In the genomic region with DNA sequence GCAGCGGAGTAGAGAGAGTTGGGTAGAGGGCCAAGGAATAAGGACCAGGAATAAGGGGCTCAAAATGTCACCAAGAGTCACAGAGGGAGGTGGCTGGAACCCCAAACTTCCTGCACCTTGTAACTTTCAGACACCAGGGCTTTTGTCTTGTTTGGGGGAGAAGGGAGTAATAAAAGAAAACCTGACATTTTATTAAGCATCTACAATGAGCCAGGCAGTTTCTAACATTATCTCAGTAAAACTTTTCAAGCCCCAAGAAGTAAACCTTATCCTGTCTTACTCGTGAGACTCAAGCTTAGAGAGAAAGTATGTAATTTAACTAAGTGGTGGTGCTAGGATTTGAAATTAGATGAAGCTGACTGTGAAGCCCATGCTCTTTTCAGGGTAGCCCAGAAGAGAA, we compare ENCODE assay signal across 10 cellular contexts. TPM values are rescaled to one million over a fixed set of nuclear protein-coding genes. Genes with fewer than 3 reads are reported as not detected.
DNase-seq lines count a peak whose midpoint lies in the region; ATAC-seq lines count a peak whose summit lies in the region.
"Had no signal": no experiment of that assay in that cellular context is flagged by ENCODE, and none has a peak within 500 bp of the region (broad histone marks: within the 10 kb centered on the region; RNA-seq: fewer than 3 reads in every experiment).

No MANE protein-coding gene starts in this region.

- no peak for DNase-seq in immature natural killer cell
- DNase-seq in AG08396 (ENCODE audit: low spot score), result no peak

- peaks cover 13% of the 10 kb centered on the region; the same call in 1 of the 2 replicates for H3K4me1 ChIP-seq in HUES6 (ENCODE audit: control insufficient read depth, insufficient read depth, low read length)

- peak overlapping the region; percentile 58 for H3K27ac Mint-ChIP-seq in activated T-helper 17 cell treated with anti-CD3 and anti-CD28 coated beads, Interleukin-2, amount 50 U/mL, for 72 hours
- H3K27ac Mint-ChIP-seq in immature natural killer cell, result peak overlapping the region; percentile 25 to 96 (median 90)
- peak overlapping the region; percentile 70 for H3K27ac Mint-ChIP-seq in stimulated activated memory B cell treated with anti-CD40 and anti-IgM and Interleukin-4, amounts not matched to agents 10 μg/mL and 1 μg/mL and 100 μg/mL, for 72 hours

- peak overlapping the region; percentile 73 for H3K4me3 ChIP-seq in HUES6 (ENCODE audit: low read depth, low read length)

- peak overlapping the region; percentile 94 for H3K4me3 Mint-ChIP-seq in activated T-helper 17 cell treated with anti-CD3 and anti-CD28 coated beads, Interleukin-2, amount 50 U/mL, for 72 hours
- peak overlapping the region; percentile 61 to 94 (median 78) for H3K4me3 Mint-ChIP-seq in immature natural killer cell
- peak overlapping the region; percentile 77 for H3K4me3 Mint-ChIP-seq in stimulated activated memory B cell treated with anti-CD40 and anti-IgM and Interleukin-4, amounts not matched to agents 10 μg/mL and 1 μg/mL and 100 μg/mL, for 72 hours

- no peaks in the 10 kb centered on the region for H3K9me3 Mint-ChIP-seq in activated T-helper 17 cell treated with anti-CD3 and anti-CD28 coated beads, Interleukin-2, amount 50 U/mL, for 72 hours
- H3K9me3 Mint-ChIP-seq in immature natural killer cell, result no peaks in the 10 kb centered on the region
- H3K9me3 Mint-ChIP-seq in stimulated activated memory B cell treated with anti-CD40 and anti-IgM and Interleukin-4, amounts not matched to agents 10 μg/mL and 1 μg/mL and 100 μg/mL, for 72 hours, result no peaks in the 10 kb centered on the region

- peaks cover 42% of the 10 kb centered on the region for H3K36me3 Mint-ChIP-seq in activated T-helper 17 cell treated with anti-CD3 and anti-CD28 coated beads, Interleukin-2, amount 50 U/mL, for 72 hours (ENCODE audit: low read depth)
- peaks cover 5 to 16% (median 7%) of the 10 kb centered on the region in 3 donors for H3K36me3 Mint-ChIP-seq in immature natural killer cell
- H3K36me3 Mint-ChIP-seq in stimulated activated memory B cell treated with anti-CD40 and anti-IgM and Interleukin-4, amounts not matched to agents 10 μg/mL and 1 μg/mL and 100 μg/mL, for 72 hours, result peaks cover 34% of the 10 kb centered on the region

- H3K9me3 ChIP-seq in HUES6 (ENCODE audit: control insufficient read depth, insufficient read depth, low read depth, low read length), result no peaks in the 10 kb centered on the region
- H3K9me3 ChIP-seq: SJSA1 had no signal

- no peak overlapping the region for H3K27ac ChIP-seq in HUES6 (ENCODE audit: low read depth, low read length)
- H3K27ac ChIP-seq: SJSA1 had no signal

- no peaks in the 10 kb centered on the region for H3K27me3 ChIP-seq in HUES6 (ENCODE audit: control insufficient read depth, insufficient read depth, low read length)
- H3K27me3 ChIP-seq: SJSA1 had no signal

- H3K9ac ChIP-seq in HUES6 (ENCODE audit: low read length), result no peak overlapping the region

- H3K27me3 Mint-ChIP-seq in activated T-helper 17 cell treated with anti-CD3 and anti-CD28 coated beads, Interleukin-2, amount 50 U/mL, for 72 hours, result no peaks in the 10 kb centered on the region
- H3K27me3 Mint-ChIP-seq in immature natural killer cell (ENCODE audit: low read depth in 3 of 3), result peaks cover 11 to 26% (median 22%) of the 10 kb centered on the region in 3 donors
- no peaks in the 10 kb centered on the region for H3K27me3 Mint-ChIP-seq in stimulated activated memory B cell treated with anti-CD40 and anti-IgM and Interleukin-4, amounts not matched to agents 10 μg/mL and 1 μg/mL and 100 μg/mL, for 72 hours

- ATAC-seq in activated T-helper 17 cell treated with anti-CD3 and anti-CD28 coated beads, Interleukin-2, amount 50 U/mL, for 72 hours (replicated peaks), result no peak
- ATAC-seq in stimulated activated memory B cell treated with anti-CD40 and anti-IgM and Interleukin-4, amounts not matched to agents 10 μg/mL and 1 μg/mL and 100 μg/mL, for 72 hours, result no peak
- no peak for ATAC-seq in GM18517 (IDR thresholded peaks at IDR 0.05; ENCODE audit: unreplicated experiment)
- no peak for ATAC-seq in HG03442 (IDR thresholded peaks at IDR 0.05; ENCODE audit: unreplicated experiment)
- ATAC-seq in GM18907 (IDR thresholded peaks at IDR 0.05; ENCODE audit: unreplicated experiment), result no peak

- H3K4me1 Mint-ChIP-seq in activated T-helper 17 cell treated with anti-CD3 and anti-CD28 coated beads, Interleukin-2, amount 50 U/mL, for 72 hours, result peaks cover 30% of the 10 kb centered on the region
- H3K4me1 Mint-ChIP-seq in immature natural killer cell, result peaks cover 60 to 66% of the 10 kb centered on the region in 2 donors
- peaks cover 63% of the 10 kb centered on the region for H3K4me1 Mint-ChIP-seq in stimulated activated memory B cell treated with anti-CD40 and anti-IgM and Interleukin-4, amounts not matched to agents 10 μg/mL and 1 μg/mL and 100 μg/mL, for 72 hours

- peaks cover 23% of the 10 kb centered on the region for H3K36me3 ChIP-seq in HUES6 (ENCODE audit: control insufficient read depth, insufficient read depth, low read length)

RNA-seq across cellular contexts. Expression of a gene that starts 0.8 kb away (rescaled TPM):
- 10 to 100 TPM; 67.1 to 72.1 TPM for total RNA-seq in activated T-helper 17 cell treated with anti-CD3 and anti-CD28 coated beads, Interleukin-2, amount 50 U/mL, for 72 hours
- polyA plus RNA-seq in immature natural killer cell, result 10 to 100 TPM in 2 of 3 donors, 1 to 10 TPM in 1; 9.3 to 24.2 (median 20.5) TPM

RNA-seq across cellular contexts. Expression of a gene that starts 27.1 kb away (rescaled TPM):
- total RNA-seq in activated T-helper 17 cell treated with anti-CD3 and anti-CD28 coated beads, Interleukin-2, amount 50 U/mL, for 72 hours, result 1 to 10 TPM; 1.2 to 2.6 TPM
- polyA plus RNA-seq in immature natural killer cell, result under 1 TPM in 1 of 3 donors, not detected in 2; 0.16 TPM
- total RNA-seq: M059J, SJSA1 had no signal
